19 cellular contexts compared by ENCODE assay signal in genomic region chr13:79468402-79468801, GRCh38. TPM values are rescaled to one million over a fixed set of nuclear protein-coding genes. Genes with fewer than 3 reads are reported as not detected.
DNase-seq lines count a peak whose midpoint lies in the region; ATAC-seq lines count a peak whose summit lies in the region.
"Had no signal": no experiment of that assay in that cellular context is flagged by ENCODE, and none has a peak within 500 bp of the region (broad histone marks: within the 10 kb centered on the region; RNA-seq: fewer than 3 reads in every experiment).

No MANE protein-coding gene starts in this region.

- peak; percentile 36 for ATAC-seq in GM18868 (IDR thresholded peaks at IDR 0.05; ENCODE audit: unreplicated experiment)
- ATAC-seq in GM19395 (IDR thresholded peaks at IDR 0.05; ENCODE audit: unreplicated experiment) = peak; percentile 51
- ATAC-seq in stimulated activated naive B cell treated with anti-CD40 and anti-IgM and Interleukin-4, amounts not matched to agents 10 μg/mL and 1 μg/mL and 100 μg/mL, for 72 hours (replicated peaks) = peak; percentile 49 to 51
- no peak for ATAC-seq in GM21576 (IDR thresholded peaks at IDR 0.05; ENCODE audit: unreplicated experiment)

- DNase-seq in activated T-helper 1 cell treated with anti-CD3 and anti-CD28 coated beads, Interleukin-12 subunit alpha, Interleukin-12 subunit beta, Interleukin-2, Interleukin-4 antibody, amounts not matched to agents 30 ng/mL and 10 ng/mL and 1 ng/mL, durations not matched to agents 14 hours and 24 hours and 36 hours (ENCODE audit: low spot score) = no peak
- DNase-seq in stimulated activated naive B cell treated with anti-CD40 and anti-IgM and Interleukin-4, amounts not matched to agents 10 μg/mL and 1 μg/mL and 100 μg/mL, for 72 hours = no peak
- DNase-seq in OCI-M2 (lab: John Stamatoyannopoulos, UW; ENCODE audit: unreplicated experiment) = no peak
- DNase-seq in G401 (ENCODE audit: low spot score) = no peak
- DNase-seq: ACHN; BE2C; C1 segment of cervical spinal cord; CD4-positive, CD25-positive, alpha-beta regulatory T cell; CD8-positive, alpha-beta memory T cell; COR-L47; DMS 273 treated with DMSO at 0.1 percent for 48 hours; DMS53; DND-41; EL; GM23248; HCEC 1CT had no signal

- H3K27me3 Mint-ChIP-seq in activated T-helper 1 cell treated with anti-CD3 and anti-CD28 coated beads, Interleukin-12 subunit alpha, Interleukin-12 subunit beta, Interleukin-2, Interleukin-4 antibody, amounts not matched to agents 30 ng/mL and 10 ng/mL and 1 ng/mL, durations not matched to agents 14 hours and 24 hours and 36 hours (ENCODE audit: insufficient read depth) = no peaks in the 10 kb centered on the region
- peaks cover 21 to 24% of the 10 kb centered on the region in 2 donors for H3K27me3 Mint-ChIP-seq in stimulated activated naive B cell treated with anti-CD40 and anti-IgM and Interleukin-4, amounts not matched to agents 10 μg/mL and 1 μg/mL and 100 μg/mL, for 72 hours
- H3K27me3 Mint-ChIP-seq: CD4-positive, CD25-positive, alpha-beta regulatory T cell; CD8-positive, alpha-beta memory T cell had no signal

- H3K4me1 Mint-ChIP-seq in activated T-helper 1 cell treated with anti-CD3 and anti-CD28 coated beads, Interleukin-12 subunit alpha, Interleukin-12 subunit beta, Interleukin-2, Interleukin-4 antibody, amounts not matched to agents 30 ng/mL and 10 ng/mL and 1 ng/mL, durations not matched to agents 14 hours and 24 hours and 36 hours (ENCODE audit: low read depth) = peaks cover 26% of the 10 kb centered on the region
- H3K4me1 Mint-ChIP-seq in stimulated activated naive B cell treated with anti-CD40 and anti-IgM and Interleukin-4, amounts not matched to agents 10 μg/mL and 1 μg/mL and 100 μg/mL, for 72 hours = peaks cover 5 to 10% of the 10 kb centered on the region in 2 donors
- H3K4me1 Mint-ChIP-seq: CD8-positive, alpha-beta memory T cell had no signal

- H3K9me3 Mint-ChIP-seq in activated T-helper 1 cell treated with anti-CD3 and anti-CD28 coated beads, Interleukin-12 subunit alpha, Interleukin-12 subunit beta, Interleukin-2, Interleukin-4 antibody, amounts not matched to agents 30 ng/mL and 10 ng/mL and 1 ng/mL, durations not matched to agents 14 hours and 24 hours and 36 hours = peaks cover 11% of the 10 kb centered on the region
- H3K9me3 Mint-ChIP-seq in stimulated activated naive B cell treated with anti-CD40 and anti-IgM and Interleukin-4, amounts not matched to agents 10 μg/mL and 1 μg/mL and 100 μg/mL, for 72 hours = no peaks in the 10 kb centered on the region
- H3K9me3 Mint-ChIP-seq: CD8-positive, alpha-beta memory T cell had no signal

- H3K4me3 Mint-ChIP-seq in activated T-helper 1 cell treated with anti-CD3 and anti-CD28 coated beads, Interleukin-12 subunit alpha, Interleukin-12 subunit beta, Interleukin-2, Interleukin-4 antibody, amounts not matched to agents 30 ng/mL and 10 ng/mL and 1 ng/mL, durations not matched to agents 14 hours and 24 hours and 36 hours = no peak overlapping the region
- no peak overlapping the region for H3K4me3 Mint-ChIP-seq in stimulated activated naive B cell treated with anti-CD40 and anti-IgM and Interleukin-4, amounts not matched to agents 10 μg/mL and 1 μg/mL and 100 μg/mL, for 72 hours
- H3K4me3 Mint-ChIP-seq: CD4-positive, CD25-positive, alpha-beta regulatory T cell; CD8-positive, alpha-beta memory T cell had no signal

- in situ Hi-C loops in G401 (cut with HindIII; ENCODE audit: low sequenced_read_pairs) = no loop called here

- intact Hi-C loops in activated T-helper 1 cell treated with anti-CD3 and anti-CD28 coated beads, Interleukin-12 subunit alpha, Interleukin-12 subunit beta, Interleukin-2, Interleukin-4 antibody, amounts not matched to agents 30 ng/mL and 10 ng/mL and 1 ng/mL, durations not matched to agents 14 hours and 24 hours and 36 hours (cut with micrococcal nuclease) = loop anchor here (1.0 kb wide), 1 partner anchor 17 kb away; no protein-coding TSS in a partner anchor

- peaks cover 3% of the 10 kb centered on the region for H3K36me3 Mint-ChIP-seq in activated T-helper 1 cell treated with anti-CD3 and anti-CD28 coated beads, Interleukin-12 subunit alpha, Interleukin-12 subunit beta, Interleukin-2, Interleukin-4 antibody, amounts not matched to agents 30 ng/mL and 10 ng/mL and 1 ng/mL, durations not matched to agents 14 hours and 24 hours and 36 hours (ENCODE audit: low read depth)
- peaks cover 0 to 2% of the 10 kb centered on the region in 2 donors for H3K36me3 Mint-ChIP-seq in stimulated activated naive B cell treated with anti-CD40 and anti-IgM and Interleukin-4, amounts not matched to agents 10 μg/mL and 1 μg/mL and 100 μg/mL, for 72 hours
- H3K36me3 Mint-ChIP-seq: CD4-positive, CD25-positive, alpha-beta regulatory T cell; CD8-positive, alpha-beta memory T cell had no signal

- peak overlapping the region; percentile 0 for H3K27ac Mint-ChIP-seq in activated T-helper 1 cell treated with anti-CD3 and anti-CD28 coated beads, Interleukin-12 subunit alpha, Interleukin-12 subunit beta, Interleukin-2, Interleukin-4 antibody, amounts not matched to agents 30 ng/mL and 10 ng/mL and 1 ng/mL, durations not matched to agents 14 hours and 24 hours and 36 hours
- no peak overlapping the region for H3K27ac Mint-ChIP-seq in stimulated activated naive B cell treated with anti-CD40 and anti-IgM and Interleukin-4, amounts not matched to agents 10 μg/mL and 1 μg/mL and 100 μg/mL, for 72 hours
- H3K27ac Mint-ChIP-seq: CD4-positive, CD25-positive, alpha-beta regulatory T cell; CD8-positive, alpha-beta memory T cell had no signal

RNA-seq across cellular contexts. Expression of gene NDFIP2, which starts 12.6 kb away (rescaled TPM):
- 250 and 276 TPM in 2 replicates for total RNA-seq in activated T-helper 1 cell treated with anti-CD3 and anti-CD28 coated beads, Interleukin-12 subunit alpha, Interleukin-12 subunit beta, Interleukin-2, Interleukin-4 antibody, amounts not matched to agents 30 ng/mL and 10 ng/mL and 1 ng/mL, durations not matched to agents 14 hours and 24 hours and 36 hours
- total RNA-seq in G401 (2014; rRNA removed; shearing (Covaris generic)) = 15.4 and 17.5 TPM in 2 replicates

Comparison
In these comparisons a context has a peak if more than half of its experiments do, and no peak if none do; other contexts are left out.
1. RNA of gene NDFIP2, which starts 12.6 kb away (total RNA-seq): 250 to 276 TPM in activated T-helper 1 cell treated with anti-CD3 and anti-CD28 coated beads, Interleukin-12 subunit alpha, Interleukin-12 subunit beta, Interleukin-2, Interleukin-4 antibody, amounts not matched to agents 30 ng/mL and 10 ng/mL and 1 ng/mL, durations not matched to agents 14 hours and 24 hours and 36 hours; 15.4 to 17.5 TPM in G401; every median in the first group is over 10 times any median in the second.